8 cellular contexts compared by ENCODE assay signal in genomic region chr17:82333279-82334171, GRCh38. TPM values are rescaled to one million over a fixed set of nuclear protein-coding genes. Genes with fewer than 3 reads are reported as not detected.
A peak's percentile ranks its signal among the peaks of the same experiment; 100 is the strongest.
DNase-seq lines count a peak whose midpoint lies in the region; ATAC-seq and TF ChIP-seq lines count a peak whose summit lies in the region.

SECTM1 (minus strand) TSS chr17:82333766; CDS start chr17:82327240, 6,526 bp downstream.

- H2AFZ ChIP-seq in SK-N-SH (ENCODE audit: low read depth) = no peak within 1 kb of the TSS

- TF ChIP-seq EP300 in SK-N-SH (IDR thresholded peaks at IDR 0.05; ENCODE audit: borderline replicate concordance in 1 of 2, low read depth in 1 of 2, low read length in 1 of 2) = no peak

- no peaks in the 10 kb centered on the region for H3K36me3 ChIP-seq in SK-N-SH (replicated peaks in 1 of 2; ENCODE audit: control insufficient read depth in 1 of 2, insufficient read depth in 2 of 2, low read length in 1 of 2)

- no peaks in the 10 kb centered on the region for H3K9me2 ChIP-seq in SK-N-SH

- peak within 1 kb of the TSS; percentile 78 for H3K4me2 ChIP-seq in SK-N-SH

- POLR2A ChIA-PET in SK-N-SH (lab: Yijun Ruan, JAX) = no interaction called here

- no peak for TF ChIP-seq CTCF in SK-N-SH (IDR thresholded peaks at IDR 0.05)

- H3K9ac ChIP-seq in SK-N-SH = no peak within 1 kb of the TSS

- CTCF ChIA-PET in SK-N-SH (lab: Yijun Ruan, JAX) = interaction anchor here (0.5 to 6.4 kb wide), 16 partner anchors 9 to 127 kb away, joined by 3 to 69 read pairs (median 4); partner anchors contain the start of gene CCDC57

- peaks cover 6% of the 10 kb centered on the region for H3F3A ChIP-seq in SK-N-SH (replicated peaks; ENCODE audit: insufficient read depth)

- ATAC-seq in esophagus mucosa (peak; percentile 16), GM19467 (IDR thresholded peaks at IDR 0.05; ENCODE audit: unreplicated experiment) (no peak), HG03135 (IDR thresholded peaks at IDR 0.05; ENCODE audit: unreplicated experiment) (no peak)
- ATAC-seq in natural killer cell treated with Interleukin-12 subunit alpha and Interleukin-12 subunit beta and Interleukin-15 and Interleukin-18, amount 100 ng/mL, for 72 hours = peak in 1 of 2 donors; percentile 43

- peaks cover 12 to 15% of the 10 kb centered on the region in 2 donors for H3K4me1 Mint-ChIP-seq in natural killer cell treated with Interleukin-12 subunit alpha and Interleukin-12 subunit beta and Interleukin-15 and Interleukin-18, amount 100 ng/mL, for 72 hours (ENCODE audit: low read depth in 2 of 2)

- H3K9me3 ChIP-seq in SK-N-SH = no peaks in the 10 kb centered on the region

- 28% methylated on average over 64 of the region's 90 CpGs for WGBS in SK-N-SH (ENCODE audit: low lambda C conversion rate)

- TF ChIP-seq RAD21 in SK-N-SH (IDR thresholded peaks at IDR 0.05; ENCODE audit: low read length) = no peak

- H3K4me3 ChIP-seq in SK-N-SH (ENCODE audit: low read depth in 2 of 2, low read length in 1 of 2) = peak within 1 kb of the TSS; percentile 13 to 31; a peak in 2 of 4 replicates

- no peaks in the 10 kb centered on the region for H3K9me3 Mint-ChIP-seq in natural killer cell treated with Interleukin-12 subunit alpha and Interleukin-12 subunit beta and Interleukin-15 and Interleukin-18, amount 100 ng/mL, for 72 hours

- H4K20me1 ChIP-seq in SK-N-SH (ENCODE audit: insufficient read depth) = no peaks in the 10 kb centered on the region

- DNase-seq in GOT3 (lab: John Stamatoyannopoulos, UW) (peak; percentile 37), SK-N-SH (peak; percentile 77), NCI-H524 (lab: John Stamatoyannopoulos, UW) (no peak), amniotic stem cell (lab: John Stamatoyannopoulos, UW) (no peak)
- no peak for DNase-seq in natural killer cell treated with Interleukin-12 subunit alpha and Interleukin-12 subunit beta and Interleukin-15 and Interleukin-18, amount 100 ng/mL, for 72 hours (ENCODE audit: low spot score)

- peaks cover 18 to 45% of the 10 kb centered on the region in 2 experiments; a peak in 3 of 4 replicates for H3K4me1 ChIP-seq in SK-N-SH (ENCODE audit: control insufficient read depth in 1 of 2, insufficient read depth in 2 of 2, low read depth in 1 of 2, low read length in 1 of 2)

- H3K27ac Mint-ChIP-seq in natural killer cell treated with Interleukin-12 subunit alpha and Interleukin-12 subunit beta and Interleukin-15 and Interleukin-18, amount 100 ng/mL, for 72 hours = no peak within 1 kb of the TSS

- H3K27me3 ChIP-seq in SK-N-SH (ENCODE audit: insufficient read depth) = no peaks in the 10 kb centered on the region; the same call in none of the 2 replicates

- H3K27me3 Mint-ChIP-seq in natural killer cell treated with Interleukin-12 subunit alpha and Interleukin-12 subunit beta and Interleukin-15 and Interleukin-18, amount 100 ng/mL, for 72 hours = peaks cover 0 to 4% of the 10 kb centered on the region in 2 donors

- no peaks in the 10 kb centered on the region for H3K79me2 ChIP-seq in SK-N-SH (ENCODE audit: insufficient read depth)

- peak within 1 kb of the TSS; percentile 91 for H3K4me3 Mint-ChIP-seq in natural killer cell treated with Interleukin-12 subunit alpha and Interleukin-12 subunit beta and Interleukin-15 and Interleukin-18, amount 100 ng/mL, for 72 hours

- no peaks in the 10 kb centered on the region for H3K36me3 Mint-ChIP-seq in natural killer cell treated with Interleukin-12 subunit alpha and Interleukin-12 subunit beta and Interleukin-15 and Interleukin-18, amount 100 ng/mL, for 72 hours

- H3K27ac ChIP-seq in SK-N-SH (ENCODE audit: low read depth in 2 of 2, low read length in 1 of 2) = no peak within 1 kb of the TSS

TF ChIP-seq in SK-N-SH, 30 proteins besides CTCF, POLR2A, EP300 and RAD21:
- TF ChIP-seq CHD2 (IDR thresholded peaks at IDR 0.05; ENCODE audit: low read length, partially characterized antibody) (no peak), MAX (IDR thresholded peaks at IDR 0.05; ENCODE audit: low read depth) (0 out of 2 replicates have a peak, but pooled peaks have one; percentile 13)

RNA-seq across cellular contexts. Expression of gene SECTM1, which starts in this region (rescaled TPM):
- polyA plus RNA-seq in SK-N-SH (2012; rRNA removed) = 2.1 and 3.8 TPM in 2 replicates
- 0.82 and 1.6 TPM in 2 replicates for polyA plus RNA-seq in SK-N-SH (2012; cell fraction: cytosol; rRNA removed)
- polyA plus RNA-seq in SK-N-SH (2012; cell fraction: nucleus; rRNA removed) = 1.3 and 1.4 TPM in 2 replicates
- 6.3 TPM for total RNA-seq in esophagus mucosa
- under 1 TPM in 1 of 2 donors, not detected in 1; 0.56 TPM for total RNA-seq in natural killer cell treated with Interleukin-12 subunit alpha and Interleukin-12 subunit beta and Interleukin-15 and Interleukin-18, amount 100 ng/mL, for 72 hours

Comparison
In these comparisons a context has a peak if more than half of its experiments do, and no peak if none do; other contexts are left out.
1. DNase-seq: peak in GOT3 (single experiment) and SK-N-SH (single experiment); none in natural killer cell treated with Interleukin-12 subunit alpha and Interleukin-12 subunit beta and Interleukin-15 and Interleukin-18, amount 100 ng/mL, for 72 hours (single experiment), NCI-H524 (0 of 2) and amniotic stem cell (single experiment).